In the genomic region with DNA sequence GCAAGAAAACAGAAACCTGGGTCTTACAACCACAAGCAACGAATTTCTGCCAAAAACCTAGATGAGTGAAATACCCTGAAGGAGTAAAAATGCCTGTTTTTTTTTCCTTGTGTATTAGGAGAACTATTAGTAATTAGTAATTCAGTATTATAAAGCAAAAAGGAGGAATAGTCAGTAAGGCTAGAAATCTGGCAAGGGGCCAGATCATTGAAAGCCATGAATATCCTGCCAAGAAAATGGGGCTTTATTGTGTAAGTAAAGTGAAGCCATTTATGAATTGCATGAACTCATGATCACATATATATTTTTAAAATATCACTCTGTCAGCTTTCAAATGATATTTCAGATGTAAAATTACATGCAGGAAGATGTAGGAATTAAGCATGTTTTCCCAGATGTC, we compare ENCODE assay signal across 18 cellular contexts.
A peak's percentile ranks its signal among the peaks of the same experiment; 100 is the strongest.
DNase-seq lines count a peak whose midpoint lies in the region; TF ChIP-seq lines count a peak whose summit lies in the region.
"Had no signal": no experiment of that assay in that cellular context is flagged by ENCODE, and none has a peak within 500 bp of the region (broad histone marks: within the 10 kb centered on the region; RNA-seq: fewer than 3 reads in every experiment).

No MANE protein-coding gene starts in this region.

- H3K27me3 Mint-ChIP-seq in activated naive CD4-positive, alpha-beta T cell treated with anti-CD3 and anti-CD28 coated beads, Interleukin-2, amount 10 ng/mL, durations not matched to agents 7 days and 5 days: no peaks in the 10 kb centered on the region
- H3K27me3 Mint-ChIP-seq: CD4-positive, alpha-beta memory T cell had no signal

- CTCF ChIA-PET in activated naive CD4-positive, alpha-beta T cell treated with anti-CD3 and anti-CD28 coated beads, Interleukin-2, amount 10 ng/mL, durations not matched to agents 7 days and 5 days (lab: Charles Lee): no interaction called here

- peaks cover 49% of the 10 kb centered on the region for H3K36me3 Mint-ChIP-seq in activated naive CD4-positive, alpha-beta T cell treated with anti-CD3 and anti-CD28 coated beads, Interleukin-2, amount 10 ng/mL, durations not matched to agents 7 days and 5 days

- no peak overlapping the region for H3K4me3 Mint-ChIP-seq in activated naive CD4-positive, alpha-beta T cell treated with anti-CD3 and anti-CD28 coated beads, Interleukin-2, amount 10 ng/mL, durations not matched to agents 7 days and 5 days
- H3K4me3 Mint-ChIP-seq: CD4-positive, alpha-beta memory T cell; GM23338 had no signal

- DNase-seq in DMS 273 (lab: John Stamatoyannopoulos, UW; ENCODE audit: unreplicated experiment): peak; percentile 26
- DNase-seq in DMS 273 treated with DMSO at 0.1 percent for 48 hours (lab: John Stamatoyannopoulos, UW): no peak
- DNase-seq in NCI-H1105 treated with DMSO at 0.1 percent for 48 hours (lab: John Stamatoyannopoulos, UW): peak; percentile 26
- DNase-seq in cardiac fibroblast (ENCODE audit: low read depth in 2 of 2): peak; percentile 22 to 29
- DNase-seq in fibroblast of pulmonary artery (ENCODE audit: low read depth): peak; percentile 48
- no peak for DNase-seq in kidney glomerular epithelial cell (lab: John Stamatoyannopoulos, UW)
- DNase-seq in activated naive CD4-positive, alpha-beta T cell treated with anti-CD3 and anti-CD28 coated beads, Interleukin-2, amount 10 ng/mL, durations not matched to agents 7 days and 5 days: no peak
- DNase-seq in HuH-7 (ENCODE audit: low spot score): no peak
- DNase-seq: CD4-positive, alpha-beta memory T cell; DMS79 treated with DMSO at 0.1 percent for 48 hours; GDM1; KG1; NCI-H1092 treated with DMSO at 0.1 percent for 48 hours; NCI-H187 treated with DMSO at 0.1 percent for 48 hours; NCI-H226; PC-3 had no signal

- TF ChIP-seq CTCF in cardiac fibroblast (IDR thresholded peaks at IDR 0.05; ENCODE audit: low read depth, low read length) (no peak), fibroblast of pulmonary artery (IDR thresholded peaks at IDR 0.05; ENCODE audit: low read length, missing control alignments) (no peak)

- H3K27ac Mint-ChIP-seq in activated naive CD4-positive, alpha-beta T cell treated with anti-CD3 and anti-CD28 coated beads, Interleukin-2, amount 10 ng/mL, durations not matched to agents 7 days and 5 days: no peak overlapping the region
- H3K27ac Mint-ChIP-seq: CD4-positive, alpha-beta memory T cell; GM23338 had no signal

- H3K4me1 Mint-ChIP-seq in activated naive CD4-positive, alpha-beta T cell treated with anti-CD3 and anti-CD28 coated beads, Interleukin-2, amount 10 ng/mL, durations not matched to agents 7 days and 5 days: no peaks in the 10 kb centered on the region
- H3K4me1 Mint-ChIP-seq: CD4-positive, alpha-beta memory T cell; GM23338 had no signal

- H3K4me3 ChIP-seq in cardiac fibroblast (replicated peaks in 1 of 2; ENCODE audit: low read depth in 2 of 2, low read length in 2 of 2) (no peak overlapping the region), fibroblast of pulmonary artery (replicated peaks; ENCODE audit: low read depth, low read length) (no peak overlapping the region)
- H3K4me3 ChIP-seq: GM12878, GM23338 had no signal

- H3K9me3 Mint-ChIP-seq in activated naive CD4-positive, alpha-beta T cell treated with anti-CD3 and anti-CD28 coated beads, Interleukin-2, amount 10 ng/mL, durations not matched to agents 7 days and 5 days: peaks cover 13% of the 10 kb centered on the region
- H3K9me3 Mint-ChIP-seq: GM23338 had no signal

Comparison
In these comparisons a context has a peak if more than half of its experiments do, and no peak if none do; other contexts are left out.
1. DNase-seq: peak in DMS 273 (single experiment), NCI-H1105 treated with DMSO at 0.1 percent for 48 hours (single experiment), cardiac fibroblast (2 of 2) and fibroblast of pulmonary artery (single experiment); none in DMS 273 treated with DMSO at 0.1 percent for 48 hours (single experiment), kidney glomerular epithelial cell (single experiment), activated naive CD4-positive, alpha-beta T cell treated with anti-CD3 and anti-CD28 coated beads, Interleukin-2, amount 10 ng/mL, durations not matched to agents 7 days and 5 days (single experiment) and HuH-7 (single experiment).